ENCODE assay signal across 25 cellular contexts in genomic region chr4:14879643-14880042, GRCh38.
DNase-seq lines count a peak whose midpoint lies in the region; ATAC-seq, FAIRE-seq and TF ChIP-seq lines count a peak whose summit lies in the region.
"Had no signal": no experiment of that assay in that cellular context is flagged by ENCODE, and none has a peak within 500 bp of the region (broad histone marks: within the 10 kb centered on the region; RNA-seq: fewer than 3 reads in every experiment).

No MANE protein-coding gene starts in this region.

- WGBS in adrenal gland, 4 donors = 90 to 98% (median 95%) methylated on average over 6 to 7 of the region's 7 CpGs

- no peaks in the 10 kb centered on the region for H3K9me3 ChIP-seq in RWPE2 (ENCODE audit: severe bottlenecking)
- no peaks in the 10 kb centered on the region for H3K9me3 ChIP-seq in adrenal gland (replicated peaks in 1 of 3)
- H3K9me3 ChIP-seq: psoas muscle had no signal

- TF ChIP-seq POLR2A in adrenal gland (IDR thresholded peaks at IDR 0.05) = no peak

- no peak overlapping the region for H3K27ac Mint-ChIP-seq in MCF 10A (ENCODE audit: low read depth, unreplicated experiment)
- H3K27ac Mint-ChIP-seq: activated CD4-positive, alpha-beta T cell treated with anti-CD3 and anti-CD28 coated beads for 36 hours; IgD-negative memory B cell; neural progenitor cell had no signal

- no peak overlapping the region for H3K4me3 Mint-ChIP-seq in MCF 10A (ENCODE audit: unreplicated experiment)
- H3K4me3 Mint-ChIP-seq: activated CD4-positive, alpha-beta T cell treated with anti-CD3 and anti-CD28 coated beads for 36 hours; IgD-negative memory B cell; neural progenitor cell had no signal

- no peaks in the 10 kb centered on the region for H3K9me3 Mint-ChIP-seq in MCF 10A (ENCODE audit: unreplicated experiment)
- H3K9me3 Mint-ChIP-seq: IgD-negative memory B cell, neural progenitor cell had no signal

- H3K27ac ChIP-seq in RWPE2 (ENCODE audit: poor library complexity, severe bottlenecking) (no peak overlapping the region), adrenal gland (no peak overlapping the region)
- H3K27ac ChIP-seq: C4-2B, neural progenitor cell, psoas muscle, spleen had no signal

- POLR2A ChIA-PET in MCF 10A (lab: Yijun Ruan, JAX) = interaction anchor here (0.7 to 0.9 kb wide), 2 partner anchors 13 to 51 kb away, joined by 3 read pairs; no protein-coding TSS in a partner anchor

- intact Hi-C loops in MCF 10A (cut with micrococcal nuclease) (loop anchor here (10.0 kb wide), 2 partner anchors 125 to 285 kb away; partner anchors contain the start of gene CPEB2), left colon (cut with DNase I, micrococcal nuclease) (no loop called here), adrenal gland (cut with DNase I) (no loop called here)

- H3K4me1 ChIP-seq in RWPE2 (ENCODE audit: insufficient read depth, poor library complexity, severe bottlenecking) (no peaks in the 10 kb centered on the region), adrenal gland (replicated peaks in 1 of 2) (peaks cover 0 to 4% of the 10 kb centered on the region in 2 donors)
- H3K4me1 ChIP-seq: neural progenitor cell had no signal

- H3K36me3 Mint-ChIP-seq in MCF 10A (ENCODE audit: insufficient read depth, unreplicated experiment) = no peaks in the 10 kb centered on the region
- H3K36me3 Mint-ChIP-seq: IgD-negative memory B cell, neural progenitor cell had no signal

- CTCF ChIA-PET in MCF 10A (lab: Yijun Ruan, JAX) = no interaction called here

- H3K27me3 Mint-ChIP-seq in MCF 10A (ENCODE audit: insufficient read depth, unreplicated experiment) = no peaks in the 10 kb centered on the region
- H3K27me3 Mint-ChIP-seq: IgD-negative memory B cell had no signal

- no peak for FAIRE-seq in urothelium cell line (lab: Jason Lieb, UNC)
- FAIRE-seq: TTC549 had no signal

- peaks cover 7% of the 10 kb centered on the region for H3K4me1 Mint-ChIP-seq in MCF 10A (ENCODE audit: insufficient read depth, unreplicated experiment)

- H3K36me3 ChIP-seq in RWPE2 (ENCODE audit: low read depth) (no peaks in the 10 kb centered on the region), adrenal gland (replicated peaks in 1 of 2) (no peaks in the 10 kb centered on the region)
- H3K36me3 ChIP-seq: neural progenitor cell, spleen had no signal

- peak; percentile 23 to 86 for DNase-seq in T47D (ENCODE audit: low read depth in 1 of 2, low spot score in 1 of 2)
- DNase-seq in MCF 10A (ENCODE audit: unreplicated experiment) = no peak
- DNase-seq in RWPE2 (ENCODE audit: low spot score) = no peak
- no peak for DNase-seq in left colon
- DNase-seq in urothelium cell line (ENCODE audit: low spot score) = peak; percentile 17
- no peak for DNase-seq in stimulated activated CD4-positive, alpha-beta T cell treated with anti-CD3 and anti-CD28 coated beads, Interleukin-4, amount 100 ng/mL, for 24 hours
- DNase-seq in adrenal gland = no peak
- DNase-seq in activated CD4-positive, alpha-beta T cell treated with anti-CD3 and anti-CD28 coated beads, Interleukin-2, amount 50 U/mL, for 48 hours = no peak
- DNase-seq: activated CD4-positive, alpha-beta T cell treated with anti-CD3 and anti-CD28 coated beads for 36 hours; activated CD8-positive, alpha-beta memory T cell treated with anti-CD3 and anti-CD28 coated beads, Interleukin-2, amount 50 U/mL, for 4 hours; activated effector memory CD4-positive, alpha-beta T cell treated with Interleukin-2 at 50 U/mL for 16 hours; DMS79; dorsolateral prefrontal cortex; NCI-H82; psoas muscle; spleen; stimulated activated CD8-positive, alpha-beta memory T cell treated with anti-CD3 and anti-CD28 coated beads, Interleukin-4, amount 100 ng/mL, for 48 hours; substantia nigra had no signal

- TF ChIP-seq CTCF in MCF 10A (IDR thresholded peaks at IDR 0.05; ENCODE audit: unreplicated experiment) (no peak), RWPE2 (IDR thresholded peaks at IDR 0.05; ENCODE audit: poor library complexity, severe bottlenecking) (no peak), adrenal gland (IDR thresholded peaks at IDR 0.05) (no peak)

- peak; percentile 66 for ATAC-seq in RWPE2 (ENCODE audit: low read depth)
- ATAC-seq in left colon = peak; percentile 16
- ATAC-seq: activated CD4-positive, alpha-beta T cell treated with anti-CD3 and anti-CD28 coated beads for 36 hours; HCT116; left lobe of liver; Panc1; psoas muscle had no signal

- H3K4me3 ChIP-seq in RWPE2 (ENCODE audit: severe bottlenecking) = no peak overlapping the region
- no peak overlapping the region for H3K4me3 ChIP-seq in adrenal gland
- H3K4me3 ChIP-seq: dorsolateral prefrontal cortex, neural progenitor cell, psoas muscle, spleen had no signal

- H3K27me3 ChIP-seq in RWPE2 (ENCODE audit: insufficient read depth, poor library complexity, severe bottlenecking) (no peaks in the 10 kb centered on the region), adrenal gland (no peaks in the 10 kb centered on the region)
- H3K27me3 ChIP-seq: dorsolateral prefrontal cortex, neural progenitor cell had no signal

- in situ Hi-C loops in T47D (cut with HindIII; ENCODE audit: low pct_unique_long_range_greater_than_20kb, low sequenced_read_pairs) = no loop called here

- BruUV-seq in MCF 10A (replicated peaks; lab: Mats Ljungman, UMichigan) = no TSS peak

Comparison
In these comparisons a context has a peak if more than half of its experiments do, and no peak if none do; other contexts are left out.
1. DNase-seq: peak in T47D (2 of 2) and urothelium cell line (single experiment); none in MCF 10A (single experiment), RWPE2 (single experiment), left colon (0 of 2), stimulated activated CD4-positive, alpha-beta T cell treated with anti-CD3 and anti-CD28 coated beads, Interleukin-4, amount 100 ng/mL, for 24 hours (single experiment), adrenal gland (0 of 7) and activated CD4-positive, alpha-beta T cell treated with anti-CD3 and anti-CD28 coated beads, Interleukin-2, amount 50 U/mL, for 48 hours (0 of 2).